ENCODE assay signal across 8 cellular contexts in genomic region chr17:15699937-15700336, GRCh38. TPM values are rescaled to one million over a fixed set of nuclear protein-coding genes. Genes with fewer than 3 reads are reported as not detected.
DNase-seq lines count a peak whose midpoint lies in the region; ATAC-seq and TF ChIP-seq lines count a peak whose summit lies in the region.
"Not testable (repeated sequence)": the region's sequence is repeated elsewhere in the genome, so short reads cannot be mapped to it uniquely, and the experiment has no call there.

No MANE protein-coding gene starts in this region.

- not testable (repeated sequence) for H3K27me3 ChIP-seq in DOHH2 (ENCODE audit: control insufficient read depth, low read length); SJSA1 (replicated peaks); adipocyte (replicated peaks; ENCODE audit: control insufficient read depth, insufficient read depth, low read length); osteoblast (ENCODE audit: insufficient read depth, low read length); tibial artery

- TF ChIP-seq CTCF in DOHH2 (IDR thresholded peaks at IDR 0.05; ENCODE audit: low read depth, low read length, poor library complexity, severe bottlenecking); osteoblast (IDR thresholded peaks at IDR 0.05; ENCODE audit: extremely low read depth, low read depth, low read length); tibial artery (IDR thresholded peaks at IDR 0.05): not testable (repeated sequence)

- H4K20me1 ChIP-seq in DOHH2 (ENCODE audit: control insufficient read depth, insufficient read depth, low read depth, low read length); osteoblast (ENCODE audit: insufficient read depth, low read length): not testable (repeated sequence)

- H3K4me2 ChIP-seq in DOHH2 (ENCODE audit: low read length) = peak overlapping the region; percentile 62
- peak overlapping the region; percentile 72 for H3K4me2 ChIP-seq in osteoblast (ENCODE audit: insufficient read depth, low read length)

- H3K4me1 ChIP-seq in DOHH2 (ENCODE audit: control insufficient read depth, low read length); SJSA1 (replicated peaks); adipocyte (ENCODE audit: control insufficient read depth, insufficient read depth, low read length); osteoblast (ENCODE audit: insufficient read depth, low read length); tibial artery: not testable (repeated sequence)

- H3K9ac ChIP-seq in adipocyte (ENCODE audit: low read length) = peak overlapping the region; percentile 75

- not testable (repeated sequence) for H3K9me3 ChIP-seq in DOHH2 (ENCODE audit: control insufficient read depth, insufficient read depth, low read length); SJSA1 (replicated peaks); adipocyte (ENCODE audit: control insufficient read depth, low read length); osteoblast (ENCODE audit: low read depth, low read length); tibial artery

- peak overlapping the region; percentile 78 for H2AFZ ChIP-seq in osteoblast (ENCODE audit: low read length)

- intact Hi-C loops in left colon (cut with DNase I, micrococcal nuclease); tibial artery (cut with DNase I; ENCODE audit: low total_unique reads): not testable (repeated sequence)

- ATAC-seq in HG02943 (IDR thresholded peaks at IDR 0.05; ENCODE audit: low read depth, unreplicated experiment) (peak; percentile 7), esophagus mucosa (peak; percentile 8), left colon (peak; percentile 40)

- not testable (repeated sequence) for H3F3A ChIP-seq in DOHH2 (ENCODE audit: control insufficient read depth, insufficient read depth)

- not testable (repeated sequence) for H3K27ac ChIP-seq in DOHH2 (ENCODE audit: low read depth, low read length); SJSA1
- H3K27ac ChIP-seq in osteoblast (ENCODE audit: low read depth, low read length) = peak overlapping the region; percentile 45
- peak overlapping the region; percentile 54 to 62 for H3K27ac ChIP-seq in tibial artery

- H3K4me3 ChIP-seq in DOHH2 (ENCODE audit: low read length) (peak overlapping the region; percentile 77), SJSA1 (peak overlapping the region; percentile 39), adipocyte (ENCODE audit: low read length) (peak overlapping the region; percentile 82), osteoblast (ENCODE audit: insufficient read depth, low read length) (peak overlapping the region; percentile 77), tibial artery (peak overlapping the region; percentile 55 to 66)

- H3K36me3 ChIP-seq in DOHH2 (ENCODE audit: control insufficient read depth, low read length); SJSA1; adipocyte (ENCODE audit: control insufficient read depth, insufficient read depth, low read length, severe bottlenecking); osteoblast (ENCODE audit: insufficient read depth, low read length); tibial artery: not testable (repeated sequence)

- not testable (repeated sequence) for H3K9me2 ChIP-seq in DOHH2 (replicated peaks; ENCODE audit: control insufficient read depth, low read length)

- not testable (repeated sequence) for DNase-seq in SJSA1 (ENCODE audit: low read depth in 1 of 2, low spot score in 2 of 2); adipocyte (ENCODE audit: low read depth); left colon; osteoblast (ENCODE audit: insufficient read length, low spot score, missing footprints); tibial artery

- H3K79me2 ChIP-seq in DOHH2 (ENCODE audit: control insufficient read depth, low read length); osteoblast (ENCODE audit: insufficient read depth, low read length): not testable (repeated sequence)

RNA-seq across cellular contexts. Expression of gene ZNF286A, which starts 0.4 kb away (rescaled TPM):
- 22.1 and 30.4 TPM in 2 replicates for total RNA-seq in SJSA1 (2014; rRNA removed; shearing (Covaris generic))
- total RNA-seq in esophagus mucosa = 10.6 TPM
- total RNA-seq in left colon = 1 to 10 TPM; 6.4 to 10.0 TPM
- total RNA-seq in osteoblast = 39.8 and 40.7 TPM in 2 replicates

RNA-seq across cellular contexts. Expression of gene TRIM16, which starts 15.8 kb away (rescaled TPM):
- 56.9 and 111 TPM in 2 replicates for total RNA-seq in SJSA1 (2014; rRNA removed; shearing (Covaris generic))
- total RNA-seq in esophagus mucosa = 145 TPM
- total RNA-seq in left colon = 10 to 100 TPM; 22.5 to 26.0 TPM
- total RNA-seq in osteoblast = 43.0 and 56.1 TPM in 2 replicates

RNA-seq across cellular contexts. Expression of gene TBC1D26, which starts 32.1 kb away (rescaled TPM):
- total RNA-seq in SJSA1 (2014; rRNA removed; shearing (Covaris generic)) = not detected in 2 replicates
- total RNA-seq in esophagus mucosa (not detected), left colon (not detected), osteoblast (under 0.01 TPM in 1 of 2 replicates, not detected in the other)
